ENCODE assay signal across 19 cellular contexts in genomic region chr7:100577507-100577906, GRCh38. TPM values are rescaled to one million over a fixed set of nuclear protein-coding genes. Genes with fewer than 3 reads are reported as not detected.
"Had no signal": no experiment of that assay in that cellular context is flagged by ENCODE, and none has a peak within 500 bp of the region (broad histone marks: within the 10 kb centered on the region; RNA-seq: fewer than 3 reads in every experiment).

No MANE protein-coding gene starts in this region.

- H3K9ac ChIP-seq: neural progenitor cell had no signal

- DNase-seq: activated B cell treated with CpG ODN at 0.5 μM for 24 hours; activated CD4-positive, alpha-beta T cell treated with anti-CD3 and anti-CD28 coated beads, Interleukin-2, amount 50 U/mL, for 1 hour; activated CD8-positive, alpha-beta T cell treated with anti-CD3 and anti-CD28 coated beads for 36 hours; activated naive CD4-positive, alpha-beta T cell treated with Interleukin-2 at 50 U/mL for 16 hours; activated T-cell treated with anti-CD3 and anti-CD28 coated beads, Interleukin-2, amount 50 U/mL, for 48 hours; anterior cingulate cortex; foreskin keratinocyte; left ventricle myocardium inferior; naive thymus-derived CD4-positive, alpha-beta T cell; stimulated activated naive CD4-positive, alpha-beta T cell; T-helper 1 cell; tibial artery had no signal

- H3K27ac ChIP-seq: esophagus muscularis mucosa, foreskin keratinocyte, left ventricle myocardium inferior, neural progenitor cell, suprapubic skin, tibial artery had no signal

- H3K9me3 ChIP-seq: esophagus muscularis mucosa, left ventricle myocardium inferior, suprapubic skin, tibial artery had no signal

- ATAC-seq: activated CD8-positive, alpha-beta T cell treated with anti-CD3 and anti-CD28 coated beads for 36 hours; foreskin keratinocyte; naive thymus-derived CD4-positive, alpha-beta T cell; right cardiac atrium had no signal

- H3K4me3 ChIP-seq: esophagus muscularis mucosa, left ventricle myocardium inferior, neural progenitor cell, suprapubic skin, tibial artery had no signal

- H3K4me1 ChIP-seq: foreskin keratinocyte, neural progenitor cell had no signal

- FAIRE-seq: bronchial epithelial cell had no signal

- H2AFZ ChIP-seq: neural progenitor cell had no signal

- H3K4me2 ChIP-seq: neural progenitor cell had no signal

- H3K36me3 ChIP-seq: neural progenitor cell had no signal

- H3K27me3 ChIP-seq: foreskin keratinocyte, neural progenitor cell, suprapubic skin, tibial artery had no signal

RNA-seq across cellular contexts. Expression of gene SAP25, which starts 3.8 kb away (rescaled TPM):
- total RNA-seq: bronchial epithelial cell, foreskin keratinocyte, lung microvascular endothelial cell, skeletal muscle tissue had no signal

RNA-seq across cellular contexts. Expression of gene PCOLCE, which starts 24.7 kb away (rescaled TPM):
- total RNA-seq: lung microvascular endothelial cell had no signal
